11 cellular contexts compared by ENCODE assay signal in the genomic region with DNA sequence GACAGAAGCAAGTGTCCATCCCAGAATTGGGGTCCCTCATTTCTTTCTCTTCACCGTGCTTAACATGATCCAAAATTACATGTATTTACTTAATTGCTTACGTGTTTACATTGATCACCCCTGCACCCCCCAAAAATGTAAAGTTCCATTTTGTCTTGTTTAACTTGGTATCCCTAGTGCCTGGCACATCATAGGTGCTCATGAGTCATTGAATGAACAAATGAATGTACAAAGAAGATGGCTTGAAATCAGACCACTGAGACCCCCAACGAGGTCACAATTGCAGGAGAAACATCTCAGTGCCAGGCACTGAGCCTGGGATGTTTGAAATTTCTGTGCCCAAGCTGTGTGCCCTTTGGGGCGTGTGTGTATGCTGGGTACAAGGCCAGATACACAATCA. TPM values are rescaled to one million over a fixed set of nuclear protein-coding genes. Genes with fewer than 3 reads are reported as not detected.
DNase-seq lines count a peak whose midpoint lies in the region; ATAC-seq and TF ChIP-seq lines count a peak whose summit lies in the region.
"Had no signal": no experiment of that assay in that cellular context is flagged by ENCODE, and none has a peak within 500 bp of the region (broad histone marks: within the 10 kb centered on the region; RNA-seq: fewer than 3 reads in every experiment).

No MANE protein-coding gene starts in this region.

- H3K27me3 ChIP-seq in iPS-20b (ENCODE audit: insufficient read depth, low read length) (no peaks in the 10 kb centered on the region), spleen (replicated peaks in 1 of 7) (no peaks in the 10 kb centered on the region)
- H3K27me3 ChIP-seq: gastroesophageal sphincter had no signal

- H3K9me3 ChIP-seq in iPS-20b (ENCODE audit: insufficient read depth, low read depth, low read length) (no peaks in the 10 kb centered on the region), spleen (no peaks in the 10 kb centered on the region)
- H3K9me3 ChIP-seq: gastroesophageal sphincter had no signal

- H3K36me3 ChIP-seq in iPS-20b (ENCODE audit: insufficient read depth, low read depth, low read length) (no peaks in the 10 kb centered on the region), spleen (no peaks in the 10 kb centered on the region)
- H3K36me3 ChIP-seq: gastroesophageal sphincter had no signal

- H3K4me1 ChIP-seq in iPS-20b (ENCODE audit: insufficient read depth, low read length) (peaks cover 9% of the 10 kb centered on the region; the same call in 1 of the 2 replicates), spleen (peaks cover 8 to 30% (median 15%) of the 10 kb centered on the region in 6 donors)

- peak; percentile 60 to 62 for ATAC-seq in activated T-cell treated with anti-CD3 and anti-CD28 coated beads, Interleukin-2, amount 50 U/mL, for 72 hours (replicated peaks in 1 of 2)
- no peak for ATAC-seq in HG02885 (IDR thresholded peaks at IDR 0.05; ENCODE audit: poor library complexity, unreplicated experiment)

- H3K4me3 ChIP-seq in iPS-20b (ENCODE audit: low read length): peak overlapping the region; percentile 50; the same call in 1 of the 2 replicates
- H3K4me3 ChIP-seq in spleen: no peak overlapping the region
- H3K4me3 ChIP-seq: gastroesophageal sphincter had no signal

- H3K27me3 Mint-ChIP-seq in activated T-cell treated with anti-CD3 and anti-CD28 coated beads, Interleukin-2, amount 50 U/mL, for 72 hours (ENCODE audit: low read depth): no peaks in the 10 kb centered on the region
- no peaks in the 10 kb centered on the region for H3K27me3 Mint-ChIP-seq in activated naive CD8-positive, alpha-beta T cell treated with anti-CD3 and anti-CD28 coated beads for 36 hours

- no peak for DNase-seq in activated T-cell treated with anti-CD3 and anti-CD28 coated beads, Interleukin-2, amount 50 U/mL, for 72 hours
- no peak for DNase-seq in activated T-cell treated with anti-CD3 and anti-CD28 coated beads, Interleukin-2, amount 50 U/mL, for 1 hour
- no peak for DNase-seq in activated naive CD8-positive, alpha-beta T cell treated with anti-CD3 and anti-CD28 coated beads for 36 hours
- DNase-seq in spleen (no peak), COLO668 (lab: John Stamatoyannopoulos, UW; ENCODE audit: unreplicated experiment) (no peak), NCI-H1092 (lab: John Stamatoyannopoulos, UW) (no peak)
- DNase-seq: GF-D8; stimulated activated CD4-positive, alpha-beta T cell treated with anti-CD3 and anti-CD28 coated beads, Interleukin-12 subunit alpha, Interleukin-12 subunit beta, amount 100 ng/mL, for 4 hours had no signal

- peak overlapping the region; percentile 34 for H3K27ac Mint-ChIP-seq in activated T-cell treated with anti-CD3 and anti-CD28 coated beads, Interleukin-2, amount 50 U/mL, for 72 hours
- peak overlapping the region; percentile 68 for H3K27ac Mint-ChIP-seq in activated naive CD8-positive, alpha-beta T cell treated with anti-CD3 and anti-CD28 coated beads for 36 hours

- H3K4me1 Mint-ChIP-seq in activated T-cell treated with anti-CD3 and anti-CD28 coated beads, Interleukin-2, amount 50 U/mL, for 72 hours (ENCODE audit: low read depth): peaks cover 20% of the 10 kb centered on the region
- H3K4me1 Mint-ChIP-seq in activated naive CD8-positive, alpha-beta T cell treated with anti-CD3 and anti-CD28 coated beads for 36 hours: peaks cover 19% of the 10 kb centered on the region

- peak overlapping the region; percentile 58 to 71 for H3K4me3 Mint-ChIP-seq in activated T-cell treated with anti-CD3 and anti-CD28 coated beads, Interleukin-2, amount 50 U/mL, for 72 hours
- peak overlapping the region; percentile 32 for H3K4me3 Mint-ChIP-seq in activated naive CD8-positive, alpha-beta T cell treated with anti-CD3 and anti-CD28 coated beads for 36 hours

- WGBS in spleen, 5 donors: 62 to 84% (median 73%) methylated on average over 4 of the region's 4 CpGs

- no peak for TF ChIP-seq CTCF in spleen (IDR thresholded peaks at IDR 0.05 in 8 of 11, conservative IDR thresholded peaks at IDR 0.05 in 3 of 11)

- no peak for TF ChIP-seq POLR2A in spleen (IDR thresholded peaks at IDR 0.05)

- H3K9me3 Mint-ChIP-seq in activated T-cell treated with anti-CD3 and anti-CD28 coated beads, Interleukin-2, amount 50 U/mL, for 72 hours: no peaks in the 10 kb centered on the region
- no peaks in the 10 kb centered on the region for H3K9me3 Mint-ChIP-seq in activated naive CD8-positive, alpha-beta T cell treated with anti-CD3 and anti-CD28 coated beads for 36 hours

- H3K9ac ChIP-seq in iPS-20b (ENCODE audit: low read depth, low read length): no peak overlapping the region; the same call in 1 of the 2 replicates

- intact Hi-C loops in spleen (cut with DNase I; ENCODE audit: low total_unique reads): no loop called here

- H3K36me3 Mint-ChIP-seq in activated T-cell treated with anti-CD3 and anti-CD28 coated beads, Interleukin-2, amount 50 U/mL, for 72 hours (ENCODE audit: insufficient read depth in 2 of 2): no peaks in the 10 kb centered on the region
- H3K36me3 Mint-ChIP-seq in activated naive CD8-positive, alpha-beta T cell treated with anti-CD3 and anti-CD28 coated beads for 36 hours: no peaks in the 10 kb centered on the region

- H3K27ac ChIP-seq in iPS-20b (ENCODE audit: low read length) (no peak overlapping the region), spleen (peak overlapping the region in 5 of 8 donors; percentile 58 to 80 (median 73))

RNA-seq across cellular contexts. Expression of a gene that starts 45.2 kb away (rescaled TPM):
- 10 to 100 TPM; 63.1 to 73.1 TPM for total RNA-seq in activated T-cell treated with anti-CD3 and anti-CD28 coated beads, Interleukin-2, amount 50 U/mL, for 72 hours
- 100 to 1,000 TPM in 1 of 2 experiments, 10 to 100 TPM in 1; 97.3 to 100 TPM for total RNA-seq in activated naive CD8-positive, alpha-beta T cell treated with anti-CD3 and anti-CD28 coated beads for 36 hours
- 100 to 1,000 TPM in 2 of 7 donors, 10 to 100 TPM in 5; 58.4 to 111 (median 88.7) TPM for total RNA-seq in spleen
- 10 to 100 TPM; 14.2 to 26.8 (median 26.7) TPM for polyA plus RNA-seq in spleen

RNA-seq across cellular contexts. Expression of a gene that starts 50.5 kb away (rescaled TPM):
- 10 to 100 TPM; 23.6 to 28.0 TPM for total RNA-seq in activated T-cell treated with anti-CD3 and anti-CD28 coated beads, Interleukin-2, amount 50 U/mL, for 72 hours
- total RNA-seq in activated naive CD8-positive, alpha-beta T cell treated with anti-CD3 and anti-CD28 coated beads for 36 hours: 100 to 1,000 TPM; 140 to 148 TPM
- total RNA-seq in spleen: 10 to 100 TPM; 26.7 to 35.7 (median 31.7) TPM
- polyA plus RNA-seq in spleen: 10 to 100 TPM; 13.9 to 29.9 (median 19.7) TPM
